8 cellular contexts compared by ENCODE assay signal in genomic region chr1:201648066-201648910, GRCh38.
A peak's percentile ranks its signal among the peaks of the same experiment; 100 is the strongest.
DNase-seq lines count a peak whose midpoint lies in the region; ATAC-seq and TF ChIP-seq lines count a peak whose summit lies in the region.

No MANE protein-coding gene starts in this region.

- CTCF ChIA-PET in BJ (lab: Yijun Ruan, JAX): interaction anchor here (0.6 to 5.7 kb wide), 9 partner anchors 9 to 145 kb away, joined by 3 to 38 read pairs (median 6); no protein-coding TSS in a partner anchor
- CTCF ChIA-PET in activated CD8-positive, alpha-beta T cell treated with anti-CD3 and anti-CD28 coated beads, Interleukin-2, amount 10 ng/mL, durations not matched to agents 7 days and 5 days (lab: Charles Lee): no interaction called here
- CTCF ChIA-PET in GM10248 (lab: Yijun Ruan, JAX): no interaction called here

- no peak overlapping the region for H3K27ac Mint-ChIP-seq in activated CD8-positive, alpha-beta T cell treated with anti-CD3 and anti-CD28 coated beads, Interleukin-2, amount 10 ng/mL, durations not matched to agents 7 days and 5 days

- no peak overlapping the region for H3K4me3 Mint-ChIP-seq in activated CD8-positive, alpha-beta T cell treated with anti-CD3 and anti-CD28 coated beads, Interleukin-2, amount 10 ng/mL, durations not matched to agents 7 days and 5 days

- ATAC-seq in activated CD8-positive, alpha-beta T cell treated with anti-CD3 and anti-CD28 coated beads, Interleukin-2, amount 10 ng/mL, durations not matched to agents 7 days and 5 days: peak; percentile 62

- DNase-seq in BJ (ENCODE audit: low read depth) (no peak), HK-2 (ENCODE audit: unreplicated experiment) (peak; percentile 56), head of caudate nucleus (peak in 41 of 42 donors; percentile 40 to 92 (median 74)), posterior cingulate gyrus (peak in 9 of 10 donors; percentile 50 to 94 (median 62)), GM10248 (ENCODE audit: extremely low spot score) (no peak), germinal center (ENCODE audit: low spot score) (no peak)
- DNase-seq in activated CD8-positive, alpha-beta T cell treated with anti-CD3 and anti-CD28 coated beads, Interleukin-2, amount 10 ng/mL, durations not matched to agents 7 days and 5 days: no peak
- DNase-seq in stimulated activated CD4-positive, alpha-beta T cell treated with anti-CD3 and anti-CD28 coated beads, Interleukin-4, amount 100 ng/mL, for 24 hours: no peak

- H3K4me3 ChIP-seq in BJ (ENCODE audit: low read depth, low read length): peak overlapping the region; percentile 73

- peaks cover 45% of the 10 kb centered on the region for H3K27me3 Mint-ChIP-seq in activated CD8-positive, alpha-beta T cell treated with anti-CD3 and anti-CD28 coated beads, Interleukin-2, amount 10 ng/mL, durations not matched to agents 7 days and 5 days (ENCODE audit: low read depth)

- POLR2A ChIA-PET in BJ (lab: Charles Lee): interaction anchor here (0.6 to 0.7 kb wide), 4 partner anchors 30 to 145 kb away, joined by 3 to 27 read pairs (median 6); no protein-coding TSS in a partner anchor
- POLR2A ChIA-PET in activated CD8-positive, alpha-beta T cell treated with anti-CD3 and anti-CD28 coated beads, Interleukin-2, amount 10 ng/mL, durations not matched to agents 7 days and 5 days (lab: Charles Lee): no interaction called here
- POLR2A ChIA-PET in GM10248 (lab: Yijun Ruan, JAX): no interaction called here

- H3K4me1 Mint-ChIP-seq in activated CD8-positive, alpha-beta T cell treated with anti-CD3 and anti-CD28 coated beads, Interleukin-2, amount 10 ng/mL, durations not matched to agents 7 days and 5 days (ENCODE audit: low read depth): no peaks in the 10 kb centered on the region

- no peaks in the 10 kb centered on the region for H3K9me3 Mint-ChIP-seq in activated CD8-positive, alpha-beta T cell treated with anti-CD3 and anti-CD28 coated beads, Interleukin-2, amount 10 ng/mL, durations not matched to agents 7 days and 5 days (ENCODE audit: insufficient read depth)

- no peaks in the 10 kb centered on the region for H3K27me3 ChIP-seq in BJ (ENCODE audit: control insufficient read depth, insufficient read depth, low read length)

- no peaks in the 10 kb centered on the region for H3K36me3 Mint-ChIP-seq in activated CD8-positive, alpha-beta T cell treated with anti-CD3 and anti-CD28 coated beads, Interleukin-2, amount 10 ng/mL, durations not matched to agents 7 days and 5 days (ENCODE audit: low read depth)

- intact Hi-C loops in head of caudate nucleus (cut with DNase I): no loop called here
- intact Hi-C loops in posterior cingulate gyrus (cut with DNase I): loop anchor here (5.0 kb wide), 1 partner anchor 49 kb away; no protein-coding TSS in a partner anchor

- TF ChIP-seq CTCF in BJ (IDR thresholded peaks at IDR 0.05; ENCODE audit: insufficient read depth, low read depth, low read length) (no peak), GM10248 (IDR thresholded peaks at IDR 0.05; ENCODE audit: control extremely low read depth, extremely low read depth, low read depth, missing control alignments) (no peak)

- 0 out of 2 replicates have a peak, but pooled peaks cover 2% of the 10 kb centered on the region for H3K36me3 ChIP-seq in BJ (ENCODE audit: control insufficient read depth, insufficient read depth, low read length)

Comparison
In these comparisons a context has a peak if more than half of its experiments do, and no peak if none do; other contexts are left out.
1. DNase-seq: peak in HK-2 (single experiment), head of caudate nucleus (41 of 42) and posterior cingulate gyrus (9 of 10); none in BJ (single experiment), activated CD8-positive, alpha-beta T cell treated with anti-CD3 and anti-CD28 coated beads, Interleukin-2, amount 10 ng/mL, durations not matched to agents 7 days and 5 days (single experiment), GM10248 (single experiment), germinal center (single experiment) and stimulated activated CD4-positive, alpha-beta T cell treated with anti-CD3 and anti-CD28 coated beads, Interleukin-4, amount 100 ng/mL, for 24 hours (single experiment).